Comparison of ENCODE assay signal across 8 cellular contexts in the genomic region with DNA sequence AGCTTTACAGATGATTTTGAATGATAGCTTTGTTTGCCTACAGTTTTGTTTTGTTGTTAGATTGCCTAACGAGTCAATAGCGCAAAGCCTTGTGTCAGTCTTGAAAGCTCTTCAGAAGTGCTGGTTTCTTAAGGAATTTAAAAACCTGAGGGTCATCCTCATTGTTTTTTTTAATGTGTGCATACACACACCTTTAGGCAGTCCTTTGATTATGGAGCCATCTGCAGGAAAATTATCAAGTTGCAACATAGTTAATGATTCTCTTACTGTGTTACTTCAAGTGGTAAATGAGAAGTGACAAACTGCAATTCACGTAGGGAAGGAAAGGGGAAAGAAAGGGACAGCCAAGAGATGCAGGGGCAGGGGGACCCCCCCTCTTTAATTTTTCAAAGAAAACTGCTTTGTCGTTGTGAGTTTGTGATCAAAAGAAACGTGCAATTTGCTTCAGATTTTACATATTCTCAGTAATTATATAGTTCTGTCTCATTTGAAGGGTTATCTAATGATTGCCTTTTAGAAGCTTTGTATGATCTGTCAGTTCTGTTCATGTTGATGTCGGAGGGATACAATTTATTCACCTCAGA.
A peak's percentile ranks its signal among the peaks of the same experiment; 100 is the strongest.
DNase-seq lines count a peak whose midpoint lies in the region; ATAC-seq and TF ChIP-seq lines count a peak whose summit lies in the region.

No MANE protein-coding gene starts in this region.

- DNase-seq in NCI-H2171 treated with DMSO at 0.1 percent for 48 hours (lab: John Stamatoyannopoulos, UW) (peak; percentile 74), NCI-H2171 (lab: John Stamatoyannopoulos, UW) (no peak), NCI-H1092 treated with DMSO at 0.1 percent for 48 hours (lab: John Stamatoyannopoulos, UW) (peak; percentile 57), adipocyte (ENCODE audit: low read depth) (peak; percentile 55), transverse colon (no peak)

- peak; percentile 40 to 51 (median 45) for TF ChIP-seq CTCF in transverse colon (IDR thresholded peaks at IDR 0.05)

- no peak for ATAC-seq in GM19463 (IDR thresholded peaks at IDR 0.05; ENCODE audit: unreplicated experiment)
- ATAC-seq in HG03342 (IDR thresholded peaks at IDR 0.05; ENCODE audit: unreplicated experiment): no peak

- no peaks in the 10 kb centered on the region for H3K27me3 ChIP-seq in adipocyte (replicated peaks; ENCODE audit: control insufficient read depth, insufficient read depth, low read length)
- no peaks in the 10 kb centered on the region for H3K27me3 ChIP-seq in iPS-20b (ENCODE audit: insufficient read depth, low read length)
- no peaks in the 10 kb centered on the region for H3K27me3 ChIP-seq in transverse colon

- H3K9me3 ChIP-seq in adipocyte (ENCODE audit: control insufficient read depth, low read length): no peaks in the 10 kb centered on the region
- H3K9me3 ChIP-seq in iPS-20b (ENCODE audit: insufficient read depth, low read depth, low read length): no peaks in the 10 kb centered on the region
- no peaks in the 10 kb centered on the region for H3K9me3 ChIP-seq in transverse colon

- 27 to 33% methylated on average over 5 to 6 of the region's 6 CpGs for WGBS in transverse colon (ENCODE audit: low coverage in 1 of 2), 2 donors

- H3K4me3 ChIP-seq in adipocyte (ENCODE audit: low read length) (no peak overlapping the region), iPS-20b (ENCODE audit: low read length) (no peak overlapping the region), transverse colon (no peak overlapping the region)

- in situ Hi-C loops in transverse colon (cut with MboI; ENCODE audit: low pct_ligation_motif_present in 1 of 4, low pct_unique_long_range_greater_than_20kb in 1 of 4, low sequenced_read_pairs in 3 of 4): loop anchor here in 1 of 4 donors (10.0 kb wide), 1 partner anchor 69 kb away; no protein-coding TSS in a partner anchor

- TF ChIP-seq EP300 in transverse colon (IDR thresholded peaks at IDR 0.05; ENCODE audit: low read depth): no peak

- H3K4me1 ChIP-seq in adipocyte (ENCODE audit: control insufficient read depth, insufficient read depth, low read length): peaks cover 44% of the 10 kb centered on the region
- H3K4me1 ChIP-seq in iPS-20b (ENCODE audit: insufficient read depth, low read length): peaks cover 31% of the 10 kb centered on the region
- H3K4me1 ChIP-seq in transverse colon: peaks cover 2 to 52% (median 24%) of the 10 kb centered on the region in 4 donors

- peak overlapping the region; percentile 38 for H3K9ac ChIP-seq in adipocyte (ENCODE audit: low read length)
- H3K9ac ChIP-seq in iPS-20b (ENCODE audit: low read depth, low read length): no peak overlapping the region

- H3K27ac ChIP-seq in iPS-20b (ENCODE audit: low read length) (peak overlapping the region; percentile 40), transverse colon (peak overlapping the region in 1 of 4 donors; percentile 19)

- TF ChIP-seq POLR2A in transverse colon (IDR thresholded peaks at IDR 0.05): no peak

- H3K36me3 ChIP-seq in adipocyte (ENCODE audit: control insufficient read depth, insufficient read depth, low read length, severe bottlenecking) (no peaks in the 10 kb centered on the region), iPS-20b (ENCODE audit: insufficient read depth, low read depth, low read length) (no peaks in the 10 kb centered on the region), transverse colon (no peaks in the 10 kb centered on the region)

- intact Hi-C loops in transverse colon (cut with DNase I; ENCODE audit: low total_unique reads): no loop called here

Comparison
In these comparisons a context has a peak if more than half of its experiments do, and no peak if none do; other contexts are left out.
1. DNase-seq: peak in NCI-H2171 treated with DMSO at 0.1 percent for 48 hours (single experiment), NCI-H1092 treated with DMSO at 0.1 percent for 48 hours (single experiment) and adipocyte (single experiment); none in NCI-H2171 (single experiment) and transverse colon (single experiment).